29 cellular contexts compared by ENCODE assay signal in genomic region chr3:183269345-183269744, GRCh38.
"Had no signal": no experiment of that assay in that cellular context is flagged by ENCODE, and none has a peak within 500 bp of the region (broad histone marks: within the 10 kb centered on the region; RNA-seq: fewer than 3 reads in every experiment).

No MANE protein-coding gene starts in this region.

- H3K36me3 ChIP-seq: adrenal gland, gastrocnemius medialis had no signal

- DNase-seq: activated CD4-positive, alpha-beta memory T cell treated with anti-CD3 and anti-CD28 coated beads for 36 hours; activated CD4-positive, alpha-beta T cell treated with anti-CD3 and anti-CD28 coated beads for 36 hours; activated CD4-positive, alpha-beta T cell treated with anti-CD3 and anti-CD28 coated beads, Interleukin-2, amount 10 ng/mL, durations not matched to agents 24 days and 14 days; activated CD4-positive, CD25-positive, alpha-beta regulatory T cell; activated CD4-positive, CD25-positive, alpha-beta regulatory T cell treated with anti-CD3 and anti-CD28 coated beads, Interleukin-2, amount 50 U/mL, for 72 hours; activated CD8-positive, alpha-beta memory T cell treated with anti-CD3 and anti-CD28 coated beads, Interleukin-2, amount 10 ng/mL, durations not matched to agents 7 days and 5 days; activated CD8-positive, alpha-beta memory T cell treated with anti-CD3 and anti-CD28 coated beads, Interleukin-2, amount 50 U/mL, for 4 hours; activated CD8-positive, alpha-beta T cell treated with anti-CD3 and anti-CD28 coated beads, Interleukin-2, amount 10 ng/mL, durations not matched to agents 7 days and 5 days; activated effector memory CD4-positive, alpha-beta T cell treated with anti-CD3 and anti-CD28 coated beads, Interleukin-2, amount 50 U/mL, for 16 hours; activated naive CD4-positive, alpha-beta T cell treated with anti-CD3 and anti-CD28 coated beads for 36 hours; activated naive CD8-positive, alpha-beta T cell treated with anti-CD3 and anti-CD28 coated beads for 36 hours; activated naive CD8-positive, alpha-beta T cell treated with anti-CD3 and anti-CD28 coated beads, Interleukin-2, amount 50 U/mL, for 24 hours; activated T-cell treated with anti-CD3 and anti-CD28 coated beads, Interleukin-2, amount 50 U/mL, for 1 hour; activated T-cell treated with anti-CD3 and anti-CD28 coated beads, Interleukin-2, amount 50 U/mL, for 48 hours; adrenal gland; amygdala; aorta; body of pancreas; cortex of kidney; effector CD8-positive, alpha-beta T cell; endodermal cell; erythroblast; foreskin keratinocyte; gastrocnemius medialis; T-helper 2 cell had no signal

- H3K4me3 Mint-ChIP-seq: activated CD4-positive, alpha-beta memory T cell treated with anti-CD3 and anti-CD28 coated beads for 36 hours; activated CD4-positive, alpha-beta T cell treated with anti-CD3 and anti-CD28 coated beads for 36 hours; activated CD4-positive, alpha-beta T cell treated with anti-CD3 and anti-CD28 coated beads, Interleukin-2, amount 10 ng/mL, durations not matched to agents 24 days and 14 days; activated CD8-positive, alpha-beta memory T cell treated with anti-CD3 and anti-CD28 coated beads, Interleukin-2, amount 10 ng/mL, durations not matched to agents 7 days and 5 days; activated CD8-positive, alpha-beta T cell treated with anti-CD3 and anti-CD28 coated beads, Interleukin-2, amount 10 ng/mL, durations not matched to agents 7 days and 5 days; activated naive CD4-positive, alpha-beta T cell treated with anti-CD3 and anti-CD28 coated beads for 36 hours; activated naive CD4-positive, alpha-beta T cell treated with anti-CD3 and anti-CD28 coated beads, Interleukin-2, amount 50 U/mL, for 24 hours; activated naive CD8-positive, alpha-beta T cell treated with anti-CD3 and anti-CD28 coated beads for 36 hours; activated naive CD8-positive, alpha-beta T cell treated with anti-CD3 and anti-CD28 coated beads, Interleukin-2, amount 50 U/mL, for 24 hours; activated T-helper 1 cell treated with anti-CD3 and anti-CD28 coated beads, Interleukin-12 subunit alpha, Interleukin-12 subunit beta, Interleukin-2, Interleukin-4 antibody, amounts not matched to agents 30 ng/mL and 10 ng/mL and 1 ng/mL, durations not matched to agents 14 hours and 24 hours and 36 hours; endodermal cell had no signal

- ATAC-seq: activated CD4-positive, alpha-beta T cell treated with anti-CD3 and anti-CD28 coated beads for 36 hours; activated CD8-positive, alpha-beta memory T cell treated with anti-CD3 and anti-CD28 coated beads, Interleukin-2, amount 10 ng/mL, durations not matched to agents 7 days and 5 days; activated CD8-positive, alpha-beta T cell treated with anti-CD3 and anti-CD28 coated beads, Interleukin-2, amount 10 ng/mL, durations not matched to agents 7 days and 5 days; activated naive CD8-positive, alpha-beta T cell treated with anti-CD3 and anti-CD28 coated beads, Interleukin-2, amount 50 U/mL, for 24 hours; body of pancreas; foreskin keratinocyte; gastrocnemius medialis had no signal

- H3K27ac ChIP-seq: adrenal gland, body of pancreas, esophagus muscularis mucosa, foreskin keratinocyte had no signal

- H3K27me3 ChIP-seq: adrenal gland, body of pancreas, esophagus muscularis mucosa, foreskin keratinocyte, gastrocnemius medialis had no signal

- H3K27me3 Mint-ChIP-seq: activated CD4-positive, alpha-beta memory T cell treated with anti-CD3 and anti-CD28 coated beads for 36 hours; activated CD4-positive, alpha-beta T cell treated with anti-CD3 and anti-CD28 coated beads for 36 hours; activated CD4-positive, alpha-beta T cell treated with anti-CD3 and anti-CD28 coated beads, Interleukin-2, amount 10 ng/mL, durations not matched to agents 24 days and 14 days; activated CD8-positive, alpha-beta memory T cell treated with anti-CD3 and anti-CD28 coated beads, Interleukin-2, amount 10 ng/mL, durations not matched to agents 7 days and 5 days; activated naive CD4-positive, alpha-beta T cell treated with anti-CD3 and anti-CD28 coated beads, Interleukin-2, amount 50 U/mL, for 24 hours; activated naive CD8-positive, alpha-beta T cell treated with anti-CD3 and anti-CD28 coated beads for 36 hours; activated naive CD8-positive, alpha-beta T cell treated with anti-CD3 and anti-CD28 coated beads, Interleukin-2, amount 50 U/mL, for 24 hours had no signal

- H3K27ac Mint-ChIP-seq: activated CD4-positive, alpha-beta memory T cell treated with anti-CD3 and anti-CD28 coated beads for 36 hours; activated CD4-positive, alpha-beta T cell treated with anti-CD3 and anti-CD28 coated beads for 36 hours; activated CD4-positive, alpha-beta T cell treated with anti-CD3 and anti-CD28 coated beads, Interleukin-2, amount 10 ng/mL, durations not matched to agents 24 days and 14 days; activated CD8-positive, alpha-beta memory T cell treated with anti-CD3 and anti-CD28 coated beads, Interleukin-2, amount 10 ng/mL, durations not matched to agents 7 days and 5 days; activated CD8-positive, alpha-beta T cell treated with anti-CD3 and anti-CD28 coated beads, Interleukin-2, amount 10 ng/mL, durations not matched to agents 7 days and 5 days; activated naive CD4-positive, alpha-beta T cell treated with anti-CD3 and anti-CD28 coated beads for 36 hours; activated naive CD8-positive, alpha-beta T cell treated with anti-CD3 and anti-CD28 coated beads for 36 hours; activated naive CD8-positive, alpha-beta T cell treated with anti-CD3 and anti-CD28 coated beads, Interleukin-2, amount 50 U/mL, for 24 hours; activated T-helper 1 cell treated with anti-CD3 and anti-CD28 coated beads, Interleukin-12 subunit alpha, Interleukin-12 subunit beta, Interleukin-2, Interleukin-4 antibody, amounts not matched to agents 30 ng/mL and 10 ng/mL and 1 ng/mL, durations not matched to agents 14 hours and 24 hours and 36 hours; activated T-helper 2 cell treated with anti-CD3 and anti-CD28 coated beads, Interferon-gamma antibody, Interleukin-2, Interleukin-4, amounts not matched to agents 10 μg/mL and 5 μg/mL and 100 μg/mL, durations not matched to agents 14 hours and 24 hours and 36 hours; endodermal cell had no signal

- H3K4me3 ChIP-seq: adrenal gland, body of pancreas, esophagus muscularis mucosa, gastrocnemius medialis had no signal

- H3K36me3 Mint-ChIP-seq: activated CD8-positive, alpha-beta memory T cell treated with anti-CD3 and anti-CD28 coated beads, Interleukin-2, amount 10 ng/mL, durations not matched to agents 7 days and 5 days had no signal

- H3K9me3 ChIP-seq: adrenal gland, body of pancreas, esophagus muscularis mucosa, gastrocnemius medialis had no signal

- H3K4me1 ChIP-seq: esophagus muscularis mucosa had no signal

- H3K9me3 Mint-ChIP-seq: activated CD4-positive, alpha-beta memory T cell treated with anti-CD3 and anti-CD28 coated beads for 36 hours; activated CD4-positive, alpha-beta T cell treated with anti-CD3 and anti-CD28 coated beads, Interleukin-2, amount 10 ng/mL, durations not matched to agents 24 days and 14 days; activated naive CD4-positive, alpha-beta T cell treated with anti-CD3 and anti-CD28 coated beads for 36 hours; activated naive CD4-positive, alpha-beta T cell treated with anti-CD3 and anti-CD28 coated beads, Interleukin-2, amount 50 U/mL, for 24 hours; activated naive CD8-positive, alpha-beta T cell treated with anti-CD3 and anti-CD28 coated beads for 36 hours; activated naive CD8-positive, alpha-beta T cell treated with anti-CD3 and anti-CD28 coated beads, Interleukin-2, amount 50 U/mL, for 24 hours; activated T-helper 1 cell treated with anti-CD3 and anti-CD28 coated beads, Interleukin-12 subunit alpha, Interleukin-12 subunit beta, Interleukin-2, Interleukin-4 antibody, amounts not matched to agents 30 ng/mL and 10 ng/mL and 1 ng/mL, durations not matched to agents 14 hours and 24 hours and 36 hours; endodermal cell had no signal
